ENCODE assay signal across 8 cellular contexts in genomic region chr12:106302401-106303201, GRCh38. TPM values are rescaled to one million over a fixed set of nuclear protein-coding genes. Genes with fewer than 3 reads are reported as not detected.
DNase-seq lines count a peak whose midpoint lies in the region; ATAC-seq and TF ChIP-seq lines count a peak whose summit lies in the region.

Gene TCP11L2, plus strand, starts transcription at chr12:106302733. Its CDS starts 8,343 bp downstream, at chr12:106311076.

- H3K4me3 ChIP-seq in ACC112 (ENCODE audit: low read depth, low read length) = peak within 1 kb of the TSS; percentile 100

- intact Hi-C loops in activated CD4-positive, alpha-beta T cell treated with anti-CD3 and anti-CD28 coated beads for 36 hours (cut with DNase I, micrococcal nuclease) = loop anchor here (1.0 to 5.0 kb wide), 12 partner anchors 54 to 1458 kb away; partner anchors contain the start of genes CKAP4 (in 2 of the 2), CRY1 (in 2 of the 2), POLR3B (in 2 of the 2) and C12orf75 (in 1 of the 2)

- peaks cover 14% of the 10 kb centered on the region for H3K4me1 ChIP-seq in ACC112 (ENCODE audit: control insufficient read depth, insufficient read depth, low read length, unreplicated experiment)

- DNase-seq in NCI-H345 treated with DMSO at 0.1 percent for 48 hours (lab: John Stamatoyannopoulos, UW; ENCODE audit: unreplicated experiment) (peak; percentile 72), chondrocyte (ENCODE audit: low spot score) (peak; percentile 94), kidney glomerular epithelial cell (lab: John Stamatoyannopoulos, UW) (peak; percentile 35)
- peak; percentile 94 for DNase-seq in activated CD4-positive, alpha-beta T cell treated with anti-CD3 and anti-CD28 coated beads for 36 hours
- DNase-seq in stimulated activated CD4-positive, alpha-beta T cell treated with anti-CD3 and anti-CD28 coated beads, Interleukin-15, amount 100 ng/mL, for 24 hours = peak; percentile 90

- ATAC-seq in GM18909 (IDR thresholded peaks at IDR 0.05; ENCODE audit: poor library complexity, unreplicated experiment) (peak; percentile 71), HG03139 (IDR thresholded peaks at IDR 0.05; ENCODE audit: unreplicated experiment) (peak; percentile 62)
- ATAC-seq in activated CD4-positive, alpha-beta T cell treated with anti-CD3 and anti-CD28 coated beads for 36 hours = peak; percentile 67

- H3K4me3 Mint-ChIP-seq in activated CD4-positive, alpha-beta T cell treated with anti-CD3 and anti-CD28 coated beads for 36 hours = peak within 1 kb of the TSS; percentile 78
- H3K4me3 Mint-ChIP-seq in chondrocyte (ENCODE audit: unreplicated experiment) = peak within 1 kb of the TSS; percentile 91

- no peaks in the 10 kb centered on the region for H3K27me3 Mint-ChIP-seq in activated CD4-positive, alpha-beta T cell treated with anti-CD3 and anti-CD28 coated beads for 36 hours
- no peaks in the 10 kb centered on the region for H3K27me3 Mint-ChIP-seq in chondrocyte (ENCODE audit: low read depth)

- H3K4me1 Mint-ChIP-seq in activated CD4-positive, alpha-beta T cell treated with anti-CD3 and anti-CD28 coated beads for 36 hours = peaks cover 59% of the 10 kb centered on the region
- H3K4me1 Mint-ChIP-seq in chondrocyte (ENCODE audit: low read depth) = peaks cover 43% of the 10 kb centered on the region

- peak within 1 kb of the TSS; percentile 91 for H3K27ac ChIP-seq in ACC112 (ENCODE audit: low read depth, low read length)

- H3K27ac Mint-ChIP-seq in activated CD4-positive, alpha-beta T cell treated with anti-CD3 and anti-CD28 coated beads for 36 hours = peak within 1 kb of the TSS; percentile 99
- peak within 1 kb of the TSS; percentile 100 for H3K27ac Mint-ChIP-seq in chondrocyte (ENCODE audit: unreplicated experiment)

- TF ChIP-seq CTCF in chondrocyte (IDR thresholded peaks at IDR 0.05) = no peak

- H3K36me3 Mint-ChIP-seq in activated CD4-positive, alpha-beta T cell treated with anti-CD3 and anti-CD28 coated beads for 36 hours (ENCODE audit: low read depth) = no peaks in the 10 kb centered on the region
- H3K36me3 Mint-ChIP-seq in chondrocyte (ENCODE audit: low read depth) = no peaks in the 10 kb centered on the region

- POLR2A ChIA-PET in activated CD4-positive, alpha-beta T cell treated with anti-CD3 and anti-CD28 coated beads for 36 hours (lab: Charles Lee) = no interaction called here

- H3K36me3 ChIP-seq in ACC112 (ENCODE audit: insufficient read depth, low read length) = no peaks in the 10 kb centered on the region

- no peaks in the 10 kb centered on the region for H3K9me3 Mint-ChIP-seq in activated CD4-positive, alpha-beta T cell treated with anti-CD3 and anti-CD28 coated beads for 36 hours (ENCODE audit: low read depth)
- H3K9me3 Mint-ChIP-seq in chondrocyte (ENCODE audit: low read depth) = no peaks in the 10 kb centered on the region

- CTCF ChIA-PET in activated CD4-positive, alpha-beta T cell treated with anti-CD3 and anti-CD28 coated beads for 36 hours (lab: Charles Lee) = interaction anchor here (0.6 to 2.3 kb wide), 4 partner anchors 10 to 56 kb away, joined by 3 to 7 read pairs (median 4); partner anchors contain the start of gene POLR3B

- no peaks in the 10 kb centered on the region for H3K79me2 ChIP-seq in ACC112 (ENCODE audit: control insufficient read depth, insufficient read depth, low read length, unreplicated experiment)

- no peaks in the 10 kb centered on the region for H3K27me3 ChIP-seq in ACC112 (ENCODE audit: insufficient read depth, low read length)

- H2AFZ ChIP-seq in ACC112 (ENCODE audit: low read length, unreplicated experiment) = peak within 1 kb of the TSS; percentile 99

RNA-seq across cellular contexts. Expression of gene TCP11L2, which starts in this region (rescaled TPM):
- 10 to 100 TPM in 1 of 2 experiments, 1 to 10 TPM in 1; 8.6 to 11.8 TPM for total RNA-seq in activated CD4-positive, alpha-beta T cell treated with anti-CD3 and anti-CD28 coated beads for 36 hours
- 16.4 to 31.2 TPM (median 29.5 TPM) in 3 replicates for total RNA-seq in chondrocyte

Comparison
In these comparisons a context has a peak if more than half of its experiments do, and no peak if none do; other contexts are left out.
1. Peak in every context shown above with its lines: DNase-seq, ATAC-seq, H3K4me3 ChIP-seq and H3K27ac ChIP-seq.
2. DNase-seq: peak in every context shown above with its lines; median percentile 94 in activated CD4-positive, alpha-beta T cell treated with anti-CD3 and anti-CD28 coated beads for 36 hours; 94 in chondrocyte; 90 in stimulated activated CD4-positive, alpha-beta T cell treated with anti-CD3 and anti-CD28 coated beads, Interleukin-15, amount 100 ng/mL, for 24 hours; 72 in NCI-H345 treated with DMSO at 0.1 percent for 48 hours; 35 in kidney glomerular epithelial cell.